Comparison of ENCODE assay signal across 8 cellular contexts in the genomic region with DNA sequence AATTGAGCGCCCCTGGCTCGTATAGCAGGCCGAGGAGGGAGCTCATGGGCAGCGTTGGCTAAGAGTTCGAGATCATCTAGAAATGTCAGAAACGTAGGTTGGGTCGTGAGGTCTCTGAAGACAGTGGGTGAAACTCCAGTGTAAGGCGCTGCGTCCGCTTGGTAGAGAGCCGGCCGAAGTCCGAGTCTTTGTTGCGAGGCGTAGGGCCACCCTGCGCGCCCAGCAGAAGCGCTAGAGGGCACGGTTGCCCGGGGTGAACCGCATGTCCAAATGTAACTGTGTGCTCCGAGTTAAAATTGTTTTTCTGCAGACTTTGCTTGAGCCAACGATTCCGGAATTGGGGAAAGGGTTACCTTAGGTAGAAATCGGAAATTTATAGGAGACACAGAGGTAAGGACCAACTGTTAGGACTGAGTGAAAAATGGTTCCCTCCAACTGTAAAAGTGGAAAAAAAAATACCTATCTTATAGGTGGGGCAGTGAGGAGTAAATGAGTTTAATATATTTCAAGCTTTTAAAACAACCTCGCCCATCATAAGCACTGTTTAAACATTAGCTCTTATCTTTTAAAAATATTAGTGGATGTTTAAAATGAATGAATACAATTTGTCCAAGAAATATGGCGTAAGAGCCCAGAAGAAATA. TPM values are rescaled to one million over a fixed set of nuclear protein-coding genes. Genes with fewer than 3 reads are reported as not detected.
DNase-seq lines count a peak whose midpoint lies in the region; ATAC-seq, FAIRE-seq and TF ChIP-seq lines count a peak whose summit lies in the region.

No MANE protein-coding gene starts in this region.

- no peak for TF ChIP-seq POLR2A in GM12891 (IDR thresholded peaks at IDR 0.05; ENCODE audit: low read depth, low read length)

- H3K4me2 ChIP-seq in Karpas-422 (ENCODE audit: low read depth, low read length, poor library complexity, severe bottlenecking), result peak overlapping the region; percentile 81

- peak overlapping the region; percentile 93 for H3K9ac ChIP-seq in Karpas-422 (ENCODE audit: low read length)
- peak overlapping the region; percentile 82 to 94 (median 93) for H3K9ac ChIP-seq in skeletal muscle tissue (ENCODE audit: low read depth in 1 of 3, low read length in 3 of 3)

- H3K27me3 ChIP-seq in Karpas-422 (ENCODE audit: low read length), result no peaks in the 10 kb centered on the region
- H3K27me3 ChIP-seq in skeletal muscle tissue (ENCODE audit: control insufficient read depth in 3 of 3, insufficient read depth in 3 of 3, low read length in 3 of 3), result no peaks in the 10 kb centered on the region

- H3K36me3 Mint-ChIP-seq in central memory CD8-positive, alpha-beta T cell (ENCODE audit: insufficient read depth), result peaks cover 21% of the 10 kb centered on the region
- no peaks in the 10 kb centered on the region for H3K36me3 Mint-ChIP-seq in immature natural killer cell

- H3K9me3 ChIP-seq in Karpas-422 (ENCODE audit: low read length) (no peaks in the 10 kb centered on the region), skeletal muscle tissue (ENCODE audit: control insufficient read depth in 3 of 3, low read length in 3 of 3) (no peaks in the 10 kb centered on the region)

- FAIRE-seq in GM12891 (lab: Jason Lieb, UNC), result no peak

- peaks cover 38% of the 10 kb centered on the region for H3K4me1 Mint-ChIP-seq in central memory CD8-positive, alpha-beta T cell
- H3K4me1 Mint-ChIP-seq in immature natural killer cell, result peaks cover 41 to 50% of the 10 kb centered on the region in 2 donors

- no peak overlapping the region for H2AFZ ChIP-seq in Karpas-422 (ENCODE audit: low read length)

- DNase-seq in ELR (ENCODE audit: low read depth) (peak; percentile 68), Karpas-422 (peak; percentile 79), SW480 (ENCODE audit: low spot score) (peak; percentile 78), immature natural killer cell (no peak), GM12891 (ENCODE audit: insufficient read length, low spot score) (no peak)
- peak in 1 of 2 donors; percentile 42 for DNase-seq in central memory CD8-positive, alpha-beta T cell (ENCODE audit: low spot score in 2 of 2)

- no peaks in the 10 kb centered on the region for H3K9me3 Mint-ChIP-seq in central memory CD8-positive, alpha-beta T cell
- H3K9me3 Mint-ChIP-seq in immature natural killer cell, result no peaks in the 10 kb centered on the region

- H3K4me3 Mint-ChIP-seq in central memory CD8-positive, alpha-beta T cell, result peak overlapping the region; percentile 87
- peak overlapping the region; percentile 91 to 100 (median 98) for H3K4me3 Mint-ChIP-seq in immature natural killer cell

- peaks cover 64% of the 10 kb centered on the region for H3K4me1 ChIP-seq in Karpas-422 (ENCODE audit: low read length)
- H3K4me1 ChIP-seq in skeletal muscle tissue (ENCODE audit: control insufficient read depth in 3 of 3, insufficient read depth in 3 of 3, low read length in 3 of 3), result peaks cover 18 to 31% (median 19%) of the 10 kb centered on the region in 3 donors

- peaks cover 45% of the 10 kb centered on the region for H3K79me2 ChIP-seq in Karpas-422 (ENCODE audit: low read length)

- H3K27ac Mint-ChIP-seq in central memory CD8-positive, alpha-beta T cell (ENCODE audit: low read depth), result peak overlapping the region; percentile 97
- peak overlapping the region; percentile 98 to 100 (median 100) for H3K27ac Mint-ChIP-seq in immature natural killer cell

- peak; percentile 16 for ATAC-seq in GM21529 (IDR thresholded peaks at IDR 0.05; ENCODE audit: unreplicated experiment)
- ATAC-seq in central memory CD8-positive, alpha-beta T cell (replicated peaks; ENCODE audit: extremely low read depth, poor library complexity, severe bottlenecking), result peak; percentile 7

- H3K4me3 ChIP-seq in Karpas-422 (ENCODE audit: low read length), result peak overlapping the region; percentile 85
- H3K4me3 ChIP-seq in skeletal muscle tissue (ENCODE audit: low read length in 3 of 3), result peak overlapping the region; percentile 81 to 91 (median 85)

- H3K36me3 ChIP-seq in Karpas-422 (ENCODE audit: insufficient read depth, low read length) (peaks cover 24% of the 10 kb centered on the region), skeletal muscle tissue (ENCODE audit: control insufficient read depth in 3 of 3, insufficient read depth in 3 of 3, low read length in 3 of 3) (peaks cover 0 to 2% (median 0%) of the 10 kb centered on the region in 3 donors)

- no peaks in the 10 kb centered on the region for H3K27me3 Mint-ChIP-seq in central memory CD8-positive, alpha-beta T cell
- H3K27me3 Mint-ChIP-seq in immature natural killer cell (ENCODE audit: low read depth in 3 of 3), result peaks cover 10 to 15% (median 11%) of the 10 kb centered on the region in 3 donors

- H3K9me2 ChIP-seq in Karpas-422 (replicated peaks; ENCODE audit: insufficient read depth, low read length), result no peaks in the 10 kb centered on the region

- H3K27ac ChIP-seq in Karpas-422 (ENCODE audit: low read length), result peak overlapping the region; percentile 100
- peak overlapping the region; percentile 96 for H3K27ac ChIP-seq in skeletal muscle tissue (ENCODE audit: low read depth, low read length)

- H4K20me1 ChIP-seq in Karpas-422 (ENCODE audit: insufficient read depth, low read depth, low read length), result peaks cover 18% of the 10 kb centered on the region

TF ChIP-seq in GM12891, 5 proteins besides CTCF, POLR2A, EP300 and RAD21:
- TF ChIP-seq SPI1 (IDR thresholded peaks at IDR 0.05; ENCODE audit: low read depth, low read length), result no peak

RNA-seq across cellular contexts. Expression of a gene that starts 1.0 kb away (rescaled TPM):
- total RNA-seq in Karpas-422 (2014; rRNA removed; shearing (Covaris generic); ENCODE audit: low replicate concordance), result 160 and 323 TPM in 2 replicates
- 10 to 100 TPM; 22.7 to 29.1 (median 25.5) TPM for polyA plus RNA-seq in immature natural killer cell
- 26.1 TPM for total RNA-seq in skeletal muscle tissue
- 7.3 TPM for polyA plus RNA-seq in GM12891 (2012; ENCODE audit: low read depth, missing spikeins)

Comparison
In these comparisons a context has a peak if more than half of its experiments do, and no peak if none do; other contexts are left out.
1. DNase-seq: peak in ELR (single experiment), Karpas-422 (single experiment) and SW480 (single experiment); none in immature natural killer cell (0 of 3) and GM12891 (single experiment).